24 cellular contexts compared by ENCODE assay signal in genomic region chr3:13148561-13149330, GRCh38.
A peak's percentile ranks its signal among the peaks of the same experiment; 100 is the strongest.
DNase-seq lines count a peak whose midpoint lies in the region; ATAC-seq and TF ChIP-seq lines count a peak whose summit lies in the region.
"Had no signal": no experiment of that assay in that cellular context is flagged by ENCODE, and none has a peak within 500 bp of the region (broad histone marks: within the 10 kb centered on the region; RNA-seq: fewer than 3 reads in every experiment).

No MANE protein-coding gene starts in this region.

- POLR2A ChIA-PET in activated CD4-positive, alpha-beta T cell treated with anti-CD3 and anti-CD28 coated beads, Interleukin-2, amount 10 ng/mL, durations not matched to agents 7 days and 5 days (lab: Charles Lee), result no interaction called here

- no TSS peak for BruUV-seq in Calu3 (replicated peaks; lab: Mats Ljungman, UMichigan)

- intact Hi-C loops in Calu3 (cut with micrococcal nuclease; ENCODE audit: unreplicated experiment), result no loop called here

- no peak for TF ChIP-seq CTCF in Calu3 (IDR thresholded peaks at IDR 0.05; ENCODE audit: unreplicated experiment)

- peak overlapping the region; percentile 19 for H3K27ac Mint-ChIP-seq in activated CD4-positive, alpha-beta T cell treated with anti-CD3 and anti-CD28 coated beads, Interleukin-2, amount 10 ng/mL, durations not matched to agents 7 days and 5 days
- H3K27ac Mint-ChIP-seq in activated T-helper 17 cell treated with anti-CD3 and anti-CD28 coated beads, Interleukin-2, amount 50 U/mL, for 72 hours, result peak overlapping the region; percentile 33
- peak overlapping the region; percentile 31 for H3K27ac Mint-ChIP-seq in stimulated activated naive B cell treated with anti-CD40 and anti-IgM and Interleukin-4, amounts not matched to agents 10 μg/mL and 1 μg/mL and 100 μg/mL, for 72 hours
- H3K27ac Mint-ChIP-seq in Calu3 (ENCODE audit: unreplicated experiment), result no peak overlapping the region
- H3K27ac Mint-ChIP-seq: GM23338, HFFc6 had no signal

- H3K4me3 Mint-ChIP-seq in activated CD4-positive, alpha-beta T cell treated with anti-CD3 and anti-CD28 coated beads, Interleukin-2, amount 10 ng/mL, durations not matched to agents 7 days and 5 days, result no peak overlapping the region
- H3K4me3 Mint-ChIP-seq in activated T-helper 17 cell treated with anti-CD3 and anti-CD28 coated beads, Interleukin-2, amount 50 U/mL, for 72 hours, result no peak overlapping the region
- no peak overlapping the region for H3K4me3 Mint-ChIP-seq in stimulated activated naive B cell treated with anti-CD40 and anti-IgM and Interleukin-4, amounts not matched to agents 10 μg/mL and 1 μg/mL and 100 μg/mL, for 72 hours
- H3K4me3 Mint-ChIP-seq in Calu3 (ENCODE audit: low read depth, unreplicated experiment), result no peak overlapping the region
- H3K4me3 Mint-ChIP-seq: GM23338 had no signal

- H3K27me3 Mint-ChIP-seq in activated CD4-positive, alpha-beta T cell treated with anti-CD3 and anti-CD28 coated beads, Interleukin-2, amount 10 ng/mL, durations not matched to agents 7 days and 5 days, result no peaks in the 10 kb centered on the region
- no peaks in the 10 kb centered on the region for H3K27me3 Mint-ChIP-seq in activated T-helper 17 cell treated with anti-CD3 and anti-CD28 coated beads, Interleukin-2, amount 50 U/mL, for 72 hours
- H3K27me3 Mint-ChIP-seq in stimulated activated naive B cell treated with anti-CD40 and anti-IgM and Interleukin-4, amounts not matched to agents 10 μg/mL and 1 μg/mL and 100 μg/mL, for 72 hours, result peaks cover 0 to 4% of the 10 kb centered on the region in 2 donors
- peaks cover 83% of the 10 kb centered on the region for H3K27me3 Mint-ChIP-seq in Calu3 (ENCODE audit: unreplicated experiment)
- H3K27me3 Mint-ChIP-seq: activated naive CD8-positive, alpha-beta T cell had no signal

- no peak for DNase-seq in activated CD4-positive, alpha-beta T cell treated with anti-CD3 and anti-CD28 coated beads, Interleukin-2, amount 10 ng/mL, durations not matched to agents 7 days and 5 days
- DNase-seq in activated CD4-positive, alpha-beta T cell treated with anti-CD3 and anti-CD28 coated beads, Interleukin-2, amount 50 U/mL, for 1 hour, result no peak
- peak; percentile 84 for DNase-seq in mesenteric fat pad (ENCODE audit: low spot score)
- DNase-seq in stimulated activated naive B cell treated with anti-CD40 and anti-IgM and Interleukin-4, amounts not matched to agents 10 μg/mL and 1 μg/mL and 100 μg/mL, for 72 hours, result no peak
- no peak for DNase-seq in Calu3
- DNase-seq in NCI-H1436 treated with DMSO at 0.1 percent for 48 hours (lab: John Stamatoyannopoulos, UW), result no peak
- no peak for DNase-seq in MV-4-11 (lab: John Stamatoyannopoulos, UW)
- DNase-seq: CD4-positive, alpha-beta memory T cell; central memory CD4-positive, alpha-beta T cell; HFFc6; left ventricle myocardium superior; midbrain; naive thymus-derived CD4-positive, alpha-beta T cell; NCI-H187 treated with DMSO at 0.1 percent for 48 hours; NCI-H2171 treated with DMSO at 0.1 percent for 48 hours; NK-92 treated with Interleukin-12 subunit alpha and Interleukin-12 subunit beta, amount 100 ng/mL, for 24 hours; occipital lobe; Right ventricle myocardium superior; stimulated activated CD4-positive, alpha-beta T cell treated with anti-CD3 and anti-CD28 coated beads, Interleukin-4, amount 100 ng/mL, for 24 hours had no signal

- peaks cover 12% of the 10 kb centered on the region for H3K4me1 Mint-ChIP-seq in activated CD4-positive, alpha-beta T cell treated with anti-CD3 and anti-CD28 coated beads, Interleukin-2, amount 10 ng/mL, durations not matched to agents 7 days and 5 days
- peaks cover 5% of the 10 kb centered on the region for H3K4me1 Mint-ChIP-seq in activated T-helper 17 cell treated with anti-CD3 and anti-CD28 coated beads, Interleukin-2, amount 50 U/mL, for 72 hours
- H3K4me1 Mint-ChIP-seq in stimulated activated naive B cell treated with anti-CD40 and anti-IgM and Interleukin-4, amounts not matched to agents 10 μg/mL and 1 μg/mL and 100 μg/mL, for 72 hours, result peaks cover 6 to 13% of the 10 kb centered on the region in 2 donors
- H3K4me1 Mint-ChIP-seq in Calu3 (ENCODE audit: low read depth, unreplicated experiment), result no peaks in the 10 kb centered on the region

- H3K9me3 Mint-ChIP-seq in activated CD4-positive, alpha-beta T cell treated with anti-CD3 and anti-CD28 coated beads, Interleukin-2, amount 10 ng/mL, durations not matched to agents 7 days and 5 days, result no peaks in the 10 kb centered on the region
- no peaks in the 10 kb centered on the region for H3K9me3 Mint-ChIP-seq in activated T-helper 17 cell treated with anti-CD3 and anti-CD28 coated beads, Interleukin-2, amount 50 U/mL, for 72 hours
- no peaks in the 10 kb centered on the region for H3K9me3 Mint-ChIP-seq in stimulated activated naive B cell treated with anti-CD40 and anti-IgM and Interleukin-4, amounts not matched to agents 10 μg/mL and 1 μg/mL and 100 μg/mL, for 72 hours
- H3K9me3 Mint-ChIP-seq in Calu3 (ENCODE audit: low read depth, unreplicated experiment), result no peaks in the 10 kb centered on the region
- H3K9me3 Mint-ChIP-seq: HFFc6; stimulated activated effector memory CD8-positive, alpha-beta T cell treated with anti-CD3 and anti-CD28 coated beads, Interleukin-12 subunit alpha, Interleukin-12 subunit beta, amount 100 ng/mL, for 72 hours; T-helper 2 cell treated with Interferon-gamma antibody and Interleukin-4, amounts not matched to agents 5 μg/mL and 100 μg/mL, for 36 hours had no signal

- CTCF ChIA-PET in activated CD4-positive, alpha-beta T cell treated with anti-CD3 and anti-CD28 coated beads, Interleukin-2, amount 10 ng/mL, durations not matched to agents 7 days and 5 days (lab: Charles Lee), result no interaction called here
- CTCF ChIA-PET in Calu3 (lab: Charles Lee), result no interaction called here

- H3K36me3 Mint-ChIP-seq in activated CD4-positive, alpha-beta T cell treated with anti-CD3 and anti-CD28 coated beads, Interleukin-2, amount 10 ng/mL, durations not matched to agents 7 days and 5 days (ENCODE audit: low read depth), result peaks cover 4% of the 10 kb centered on the region
- no peaks in the 10 kb centered on the region for H3K36me3 Mint-ChIP-seq in activated T-helper 17 cell treated with anti-CD3 and anti-CD28 coated beads, Interleukin-2, amount 50 U/mL, for 72 hours (ENCODE audit: low read depth)
- H3K36me3 Mint-ChIP-seq in stimulated activated naive B cell treated with anti-CD40 and anti-IgM and Interleukin-4, amounts not matched to agents 10 μg/mL and 1 μg/mL and 100 μg/mL, for 72 hours, result no peaks in the 10 kb centered on the region
- no peaks in the 10 kb centered on the region for H3K36me3 Mint-ChIP-seq in Calu3 (ENCODE audit: insufficient read depth, unreplicated experiment)
- H3K36me3 Mint-ChIP-seq: CD4-positive, alpha-beta memory T cell; stimulated activated effector memory CD8-positive, alpha-beta T cell treated with anti-CD3 and anti-CD28 coated beads, Interleukin-12 subunit alpha, Interleukin-12 subunit beta, amount 100 ng/mL, for 72 hours had no signal

- no peak for ATAC-seq in activated T-helper 17 cell treated with anti-CD3 and anti-CD28 coated beads, Interleukin-2, amount 50 U/mL, for 72 hours (replicated peaks)
- no peak for ATAC-seq in stimulated activated naive B cell treated with anti-CD40 and anti-IgM and Interleukin-4, amounts not matched to agents 10 μg/mL and 1 μg/mL and 100 μg/mL, for 72 hours (replicated peaks)
- ATAC-seq: left ventricle myocardium superior; naive thymus-derived CD4-positive, alpha-beta T cell; stimulated activated effector memory CD8-positive, alpha-beta T cell treated with anti-CD3 and anti-CD28 coated beads, Interleukin-12 subunit alpha, Interleukin-12 subunit beta, amount 100 ng/mL, for 72 hours had no signal
